Comparison of ENCODE assay signal across 11 cellular contexts in genomic region chr4:78601013-78601412, GRCh38. TPM values are rescaled to one million over a fixed set of nuclear protein-coding genes. Genes with fewer than 3 reads are reported as not detected.
DNase-seq lines count a peak whose midpoint lies in the region; ATAC-seq and TF ChIP-seq lines count a peak whose summit lies in the region.
"Had no signal": no experiment of that assay in that cellular context is flagged by ENCODE, and none has a peak within 500 bp of the region (broad histone marks: within the 10 kb centered on the region; RNA-seq: fewer than 3 reads in every experiment).

No MANE protein-coding gene starts in this region.

- BruUV-seq in PC-9 (replicated peaks; lab: Mats Ljungman, UMichigan): no TSS peak

- ATAC-seq in HG02588 (IDR thresholded peaks at IDR 0.05; ENCODE audit: unreplicated experiment) (peak; percentile 88), HG02970 (IDR thresholded peaks at IDR 0.05; ENCODE audit: low FRiP score, unreplicated experiment) (no peak)
- ATAC-seq: A549 had no signal

- H4K20me1 ChIP-seq in PC-9 (ENCODE audit: insufficient read depth): no peaks in the 10 kb centered on the region

- no peaks in the 10 kb centered on the region for H3K9me2 ChIP-seq in PC-9 (ENCODE audit: insufficient read depth)

- no peaks in the 10 kb centered on the region for H3K27me3 ChIP-seq in PC-9 (ENCODE audit: insufficient read depth, low read depth)
- H3K27me3 ChIP-seq: tibial nerve had no signal

- DNase-seq in NCI-H2171 treated with DMSO at 0.1 percent for 48 hours (lab: John Stamatoyannopoulos, UW): peak; percentile 65
- no peak for DNase-seq in NCI-H2171 (lab: John Stamatoyannopoulos, UW)
- DNase-seq in NCI-H1048 (lab: John Stamatoyannopoulos, UW): peak; percentile 32
- peak; percentile 26 for DNase-seq in superior temporal gyrus (ENCODE audit: extremely low spot score)
- DNase-seq in PC-9: no peak
- no peak for DNase-seq in islet precursor cell
- DNase-seq: effector memory CD4-positive, alpha-beta T cell had no signal

- H3K4me1 ChIP-seq in PC-9 (replicated peaks; ENCODE audit: insufficient read depth): no peaks in the 10 kb centered on the region
- H3K4me1 ChIP-seq: A549 had no signal

- POLR2A ChIA-PET in PC-9 (lab: Charles Lee; ENCODE audit: unreplicated experiment): interaction anchor here (0.9 kb wide), 1 partner anchor 74 kb away, joined by 3 read pairs; no protein-coding TSS in a partner anchor

- H3K27ac ChIP-seq in PC-9: no peak overlapping the region
- H3K27ac ChIP-seq: A549, tibial nerve had no signal

- CTCF ChIA-PET in PC-9 (lab: Charles Lee): no interaction called here

- intact Hi-C loops in PC-9 (cut with micrococcal nuclease; ENCODE audit: unreplicated experiment): no loop called here

- H3F3A ChIP-seq in PC-9 (ENCODE audit: insufficient read depth, low read depth): no peaks in the 10 kb centered on the region

- no peak overlapping the region for H2AFZ ChIP-seq in PC-9

- H3K36me3 ChIP-seq in PC-9 (ENCODE audit: low read depth): peaks cover 21% of the 10 kb centered on the region

- no peaks in the 10 kb centered on the region for H3K79me2 ChIP-seq in PC-9 (ENCODE audit: low read depth)

- no peak overlapping the region for H3K4me2 ChIP-seq in PC-9
- H3K4me2 ChIP-seq: A549 had no signal

- no peak for TF ChIP-seq CTCF in PC-9 (conservative IDR thresholded peaks at IDR 0.05)

- H3K4me3 ChIP-seq in PC-9: no peak overlapping the region
- H3K4me3 ChIP-seq: A549, tibial nerve had no signal

- H3K9me3 ChIP-seq in PC-9 (ENCODE audit: insufficient read depth, low read depth): no peaks in the 10 kb centered on the region
- H3K9me3 ChIP-seq: A549, tibial nerve had no signal

RNA-seq across cellular contexts. Expression of gene ANXA3, which starts 49.4 kb away (rescaled TPM):
- 139 and 140 TPM in 2 replicates for total RNA-seq in PC-9 (2021)

Comparison
In these comparisons a context has a peak if more than half of its experiments do, and no peak if none do; other contexts are left out.
1. DNase-seq: peak in NCI-H2171 treated with DMSO at 0.1 percent for 48 hours (single experiment), NCI-H1048 (single experiment) and superior temporal gyrus (single experiment); none in NCI-H2171 (single experiment), PC-9 (0 of 2) and islet precursor cell (single experiment).